ENCODE assay signal across 8 cellular contexts in genomic region chr11:108135845-108136599, GRCh38. TPM values are rescaled to one million over a fixed set of nuclear protein-coding genes. Genes with fewer than 3 reads are reported as not detected.
DNase-seq lines count a peak whose midpoint lies in the region; ATAC-seq and TF ChIP-seq lines count a peak whose summit lies in the region.

No MANE protein-coding gene starts in this region.

- H3K36me3 ChIP-seq in naive thymus-derived CD4-positive, alpha-beta T cell (ENCODE audit: control insufficient read depth in 2 of 3, insufficient read depth in 3 of 3, low read length in 3 of 3), result peaks cover 0 to 21% (median 0%) of the 10 kb centered on the region in 3 experiments

- DNase-seq in activated CD8-positive, alpha-beta T cell treated with anti-CD3 and anti-CD28 coated beads for 36 hours, result peak; percentile 65
- peak in 6 of 9 donors; percentile 11 to 38 (median 29) for DNase-seq in naive thymus-derived CD4-positive, alpha-beta T cell
- DNase-seq in NCI-H226, result no peak
- no peak for DNase-seq in left cardiac atrium
- no peak for DNase-seq in GM19238 (ENCODE audit: insufficient read length, low spot score)
- DNase-seq in hepatic stellate cell (ENCODE audit: low spot score), result no peak

- H3K27me3 ChIP-seq in naive thymus-derived CD4-positive, alpha-beta T cell (ENCODE audit: control insufficient read depth in 2 of 2, insufficient read depth in 2 of 2, low read length in 2 of 2), result no peaks in the 10 kb centered on the region

- no peaks in the 10 kb centered on the region for H3K4me1 ChIP-seq in naive thymus-derived CD4-positive, alpha-beta T cell (ENCODE audit: control insufficient read depth in 2 of 2, insufficient read depth in 2 of 2, low read length in 2 of 2)

- CTCF ChIA-PET in activated CD8-positive, alpha-beta T cell treated with anti-CD3 and anti-CD28 coated beads for 36 hours (lab: Charles Lee), result no interaction called here
- CTCF ChIA-PET in naive thymus-derived CD4-positive, alpha-beta T cell (lab: Charles Lee), result no interaction called here

- no peaks in the 10 kb centered on the region for H3K27me3 Mint-ChIP-seq in activated CD8-positive, alpha-beta T cell treated with anti-CD3 and anti-CD28 coated beads for 36 hours
- no peaks in the 10 kb centered on the region for H3K27me3 Mint-ChIP-seq in naive thymus-derived CD4-positive, alpha-beta T cell

- no peak overlapping the region for H3K27ac ChIP-seq in naive thymus-derived CD4-positive, alpha-beta T cell (ENCODE audit: low read depth, low read length)

- H3K27ac Mint-ChIP-seq in activated CD8-positive, alpha-beta T cell treated with anti-CD3 and anti-CD28 coated beads for 36 hours, result peak overlapping the region; percentile 85
- H3K27ac Mint-ChIP-seq in naive thymus-derived CD4-positive, alpha-beta T cell, result peak overlapping the region in 6 of 9 donors; percentile 28 to 74 (median 58)

- peak; percentile 43; the same call in 1 of the 2 replicates for TF ChIP-seq CTCF in GM12874 (IDR thresholded peaks at IDR 0.05; ENCODE audit: insufficient read depth, low read depth, low read length)
- peak; percentile 51 for TF ChIP-seq CTCF in activated CD8-positive, alpha-beta T cell treated with anti-CD3 and anti-CD28 coated beads for 36 hours (IDR thresholded peaks at IDR 0.05)

- H3K4me3 Mint-ChIP-seq in activated CD8-positive, alpha-beta T cell treated with anti-CD3 and anti-CD28 coated beads for 36 hours, result no peak overlapping the region
- H3K4me3 Mint-ChIP-seq in naive thymus-derived CD4-positive, alpha-beta T cell, result no peak overlapping the region

- no peak overlapping the region for H3K4me3 ChIP-seq in naive thymus-derived CD4-positive, alpha-beta T cell (ENCODE audit: low read length)

- H3K9me3 ChIP-seq in naive thymus-derived CD4-positive, alpha-beta T cell (ENCODE audit: control insufficient read depth in 2 of 3, low read length in 3 of 3), result no peaks in the 10 kb centered on the region

- peaks cover 26% of the 10 kb centered on the region for H3K4me1 Mint-ChIP-seq in activated CD8-positive, alpha-beta T cell treated with anti-CD3 and anti-CD28 coated beads for 36 hours (ENCODE audit: low read depth)
- peaks cover 0 to 20% (median 11%) of the 10 kb centered on the region in 7 donors for H3K4me1 Mint-ChIP-seq in naive thymus-derived CD4-positive, alpha-beta T cell

- intact Hi-C loops in activated CD8-positive, alpha-beta T cell treated with anti-CD3 and anti-CD28 coated beads for 36 hours (cut with micrococcal nuclease), result no loop called here
- intact Hi-C loops in naive thymus-derived CD4-positive, alpha-beta T cell (cut with micrococcal nuclease), result loop anchor here (1.0 to 5.0 kb wide), 4 partner anchors 15 to 512 kb away; partner anchors contain the start of genes ACAT1 (in 1 of the 2), ATM (in 1 of the 2) and NPAT (in 1 of the 2)
- intact Hi-C loops in left cardiac atrium (cut with DNase I), result no loop called here

- POLR2A ChIA-PET in activated CD8-positive, alpha-beta T cell treated with anti-CD3 and anti-CD28 coated beads for 36 hours (lab: Charles Lee), result interaction anchor here (0.6 kb wide), 1 partner anchor 71 kb away, joined by 5 read pairs; no protein-coding TSS in a partner anchor
- POLR2A ChIA-PET in naive thymus-derived CD4-positive, alpha-beta T cell (lab: Charles Lee), result interaction anchor here (0.6 kb wide), 1 partner anchor 27 kb away, joined by 4 read pairs; no protein-coding TSS in a partner anchor

- ATAC-seq in HG02870 (IDR thresholded peaks at IDR 0.05; ENCODE audit: unreplicated experiment), result peak; percentile 48
- peak; percentile 72 for ATAC-seq in activated CD8-positive, alpha-beta T cell treated with anti-CD3 and anti-CD28 coated beads for 36 hours
- ATAC-seq in naive thymus-derived CD4-positive, alpha-beta T cell, result peak; percentile 54
- no peak for ATAC-seq in left cardiac atrium

- H3K36me3 Mint-ChIP-seq in activated CD8-positive, alpha-beta T cell treated with anti-CD3 and anti-CD28 coated beads for 36 hours (ENCODE audit: low read depth), result peaks cover 44% of the 10 kb centered on the region
- peaks cover 5 to 28% (median 18%) of the 10 kb centered on the region in 5 donors for H3K36me3 Mint-ChIP-seq in naive thymus-derived CD4-positive, alpha-beta T cell

- peaks cover 2% of the 10 kb centered on the region for H3K9me3 Mint-ChIP-seq in activated CD8-positive, alpha-beta T cell treated with anti-CD3 and anti-CD28 coated beads for 36 hours
- H3K9me3 Mint-ChIP-seq in naive thymus-derived CD4-positive, alpha-beta T cell, result no peaks in the 10 kb centered on the region

RNA-seq across cellular contexts. Expression of gene ACAT1, which starts 14.7 kb away (rescaled TPM):
- 10 to 100 TPM; 78.0 to 81.0 TPM for total RNA-seq in activated CD8-positive, alpha-beta T cell treated with anti-CD3 and anti-CD28 coated beads for 36 hours
- total RNA-seq in naive thymus-derived CD4-positive, alpha-beta T cell, result 10 to 100 TPM; 13.0 to 40.2 (median 17.9) TPM
- 10 to 100 TPM; 36.3 to 36.8 TPM for polyA plus RNA-seq in naive thymus-derived CD4-positive, alpha-beta T cell
- total RNA-seq in left cardiac atrium, result 100 to 1,000 TPM; 132 to 140 TPM

Comparison
In these comparisons a context has a peak if more than half of its experiments do, and no peak if none do; other contexts are left out.
1. ATAC-seq: peak in HG02870 (single experiment), activated CD8-positive, alpha-beta T cell treated with anti-CD3 and anti-CD28 coated beads for 36 hours (single experiment) and naive thymus-derived CD4-positive, alpha-beta T cell (single experiment); none in left cardiac atrium (0 of 2).
2. DNase-seq: peak in activated CD8-positive, alpha-beta T cell treated with anti-CD3 and anti-CD28 coated beads for 36 hours (single experiment) and naive thymus-derived CD4-positive, alpha-beta T cell (6 of 9); none in NCI-H226 (single experiment), left cardiac atrium (single experiment), GM19238 (single experiment) and hepatic stellate cell (single experiment).
3. intact Hi-C loops: an anchor here in naive thymus-derived CD4-positive, alpha-beta T cell (1.0 to 5.0 kb wide); none called in activated CD8-positive, alpha-beta T cell treated with anti-CD3 and anti-CD28 coated beads for 36 hours and left cardiac atrium.